Comparison of ENCODE assay signal across 8 cellular contexts in genomic region chr15:35078221-35078915, GRCh38. TPM values are rescaled to one million over a fixed set of nuclear protein-coding genes. Genes with fewer than 3 reads are reported as not detected.
DNase-seq lines count a peak whose midpoint lies in the region; ATAC-seq, FAIRE-seq and TF ChIP-seq lines count a peak whose summit lies in the region.

No MANE protein-coding gene starts in this region.

- peaks cover 3% of the 10 kb centered on the region for H3K27me3 Mint-ChIP-seq in activated CD8-positive, alpha-beta memory T cell treated with anti-CD3 and anti-CD28 coated beads, Interleukin-2, amount 10 ng/mL, durations not matched to agents 7 days and 5 days
- peaks cover 10% of the 10 kb centered on the region for H3K27me3 Mint-ChIP-seq in brain

- no peaks in the 10 kb centered on the region for H3K36me3 Mint-ChIP-seq in activated CD8-positive, alpha-beta memory T cell treated with anti-CD3 and anti-CD28 coated beads, Interleukin-2, amount 10 ng/mL, durations not matched to agents 7 days and 5 days
- peaks cover 7% of the 10 kb centered on the region for H3K36me3 Mint-ChIP-seq in brain

- H3K4me1 Mint-ChIP-seq in activated CD8-positive, alpha-beta memory T cell treated with anti-CD3 and anti-CD28 coated beads, Interleukin-2, amount 10 ng/mL, durations not matched to agents 7 days and 5 days = no peaks in the 10 kb centered on the region
- no peaks in the 10 kb centered on the region for H3K4me1 Mint-ChIP-seq in brain

- H3K4me3 Mint-ChIP-seq in activated CD8-positive, alpha-beta memory T cell treated with anti-CD3 and anti-CD28 coated beads, Interleukin-2, amount 10 ng/mL, durations not matched to agents 7 days and 5 days = no peak overlapping the region
- H3K4me3 Mint-ChIP-seq in brain = no peak overlapping the region

- H3K9me3 Mint-ChIP-seq in activated CD8-positive, alpha-beta memory T cell treated with anti-CD3 and anti-CD28 coated beads, Interleukin-2, amount 10 ng/mL, durations not matched to agents 7 days and 5 days (ENCODE audit: low read depth) = no peaks in the 10 kb centered on the region
- H3K9me3 Mint-ChIP-seq in brain = peaks cover 10 to 18% (median 15%) of the 10 kb centered on the region in 5 experiments

- H3K27ac Mint-ChIP-seq in activated CD8-positive, alpha-beta memory T cell treated with anti-CD3 and anti-CD28 coated beads, Interleukin-2, amount 10 ng/mL, durations not matched to agents 7 days and 5 days = no peak overlapping the region
- H3K27ac Mint-ChIP-seq in brain = no peak overlapping the region

- no peak for ATAC-seq in activated CD8-positive, alpha-beta memory T cell treated with anti-CD3 and anti-CD28 coated beads, Interleukin-2, amount 10 ng/mL, durations not matched to agents 7 days and 5 days
- ATAC-seq in GM18519 (IDR thresholded peaks at IDR 0.05; ENCODE audit: low FRiP score, unreplicated experiment) = no peak

- no peak for FAIRE-seq in RCC 7860 (lab: Jason Lieb, UNC)

- CTCF ChIA-PET in activated CD8-positive, alpha-beta memory T cell treated with anti-CD3 and anti-CD28 coated beads, Interleukin-2, amount 10 ng/mL, durations not matched to agents 7 days and 5 days (lab: Charles Lee) = interaction anchor here (0.6 to 2.5 kb wide), 7 partner anchors 9 to 368 kb away, joined by 3 to 25 read pairs (median 3); no protein-coding TSS in a partner anchor

- TF ChIP-seq CTCF in brain (conservative IDR thresholded peaks at IDR 0.05) = peak; percentile 89 to 95

- peak; percentile 53 for DNase-seq in activated CD8-positive, alpha-beta memory T cell treated with anti-CD3 and anti-CD28 coated beads, Interleukin-2, amount 10 ng/mL, durations not matched to agents 7 days and 5 days
- DNase-seq in activated CD8-positive, alpha-beta memory T cell treated with anti-CD3 and anti-CD28 coated beads, Interleukin-2, amount 50 U/mL, for 4 hours = no peak
- DNase-seq in HS-27A (ENCODE audit: low read depth) (peak; percentile 11), RCC 7860 (ENCODE audit: low spot score) (peak; percentile 23), inferior parietal cortex (ENCODE audit: extremely low spot score) (peak; percentile 75)
- peak; percentile 42 for DNase-seq in stimulated activated CD4-positive, alpha-beta T cell treated with anti-CD3 and anti-CD28 coated beads, Interleukin-15, amount 100 ng/mL, for 24 hours

RNA-seq across cellular contexts. Expression of gene NANOGP8, which starts 6.7 kb away (rescaled TPM):
- not detected for total RNA-seq in activated CD8-positive, alpha-beta memory T cell treated with anti-CD3 and anti-CD28 coated beads, Interleukin-2, amount 10 ng/mL, durations not matched to agents 7 days and 5 days
- not detected for polyA plus RNA-seq in brain (ENCODE audit: insufficient read depth, low read depth, low replicate concordance)
